In genomic region chr17:76558210-76559095, GRCh38 we compare ENCODE assay signal across 8 cellular contexts. TPM values are rescaled to one million over a fixed set of nuclear protein-coding genes. Genes with fewer than 3 reads are reported as not detected.
DNase-seq lines count a peak whose midpoint lies in the region; ATAC-seq, FAIRE-seq and TF ChIP-seq lines count a peak whose summit lies in the region.

No MANE protein-coding gene starts in this region.

- peak overlapping the region; percentile 94 to 99 (median 98) for H3K27ac Mint-ChIP-seq in immature natural killer cell
- peak overlapping the region; percentile 95 for H3K27ac Mint-ChIP-seq in stimulated activated memory B cell treated with anti-CD40 and anti-IgM and Interleukin-4, amounts not matched to agents 10 μg/mL and 1 μg/mL and 100 μg/mL, for 72 hours

- TF ChIP-seq CTCF in Loucy (conservative IDR thresholded peaks at IDR 0.05; ENCODE audit: low read length) (peak; percentile 83), adrenal gland (IDR thresholded peaks at IDR 0.05) (peak in 5 of 6 experiments; percentile 14 to 55 (median 40))

- DNase-seq in NCI-H2081 (lab: John Stamatoyannopoulos, UW) (peak; percentile 22 to 68), NCI-H2081 treated with DMSO at 0.1 percent for 48 hours (lab: John Stamatoyannopoulos, UW) (no peak), adrenal gland (peak in 1 of 7 donors; percentile 29), immature natural killer cell (no peak), urothelium cell line (ENCODE audit: low spot score) (no peak), NCI-H774 (lab: John Stamatoyannopoulos, UW) (no peak)

- peaks cover 7 to 15% (median 8%) of the 10 kb centered on the region in 3 donors for H3K27me3 Mint-ChIP-seq in immature natural killer cell (ENCODE audit: low read depth in 3 of 3)
- H3K27me3 Mint-ChIP-seq in stimulated activated memory B cell treated with anti-CD40 and anti-IgM and Interleukin-4, amounts not matched to agents 10 μg/mL and 1 μg/mL and 100 μg/mL, for 72 hours, result no peaks in the 10 kb centered on the region

- H3K4me2 ChIP-seq in Loucy (ENCODE audit: low read depth, low read length, poor library complexity, severe bottlenecking), result peak overlapping the region; percentile 92

- H4K20me1 ChIP-seq in Loucy (ENCODE audit: insufficient read depth, low read length, poor library complexity, severe bottlenecking), result peaks cover 49% of the 10 kb centered on the region

- no peaks in the 10 kb centered on the region for H3K9me2 ChIP-seq in Loucy (replicated peaks; ENCODE audit: low read depth, low read length)

- no peak for ATAC-seq in stimulated activated memory B cell treated with anti-CD40 and anti-IgM and Interleukin-4, amounts not matched to agents 10 μg/mL and 1 μg/mL and 100 μg/mL, for 72 hours

- peaks cover 8 to 11% (median 8%) of the 10 kb centered on the region in 3 donors for H3K36me3 Mint-ChIP-seq in immature natural killer cell
- H3K36me3 Mint-ChIP-seq in stimulated activated memory B cell treated with anti-CD40 and anti-IgM and Interleukin-4, amounts not matched to agents 10 μg/mL and 1 μg/mL and 100 μg/mL, for 72 hours, result peaks cover 30% of the 10 kb centered on the region

- H3K9me3 Mint-ChIP-seq in immature natural killer cell, result no peaks in the 10 kb centered on the region
- no peaks in the 10 kb centered on the region for H3K9me3 Mint-ChIP-seq in stimulated activated memory B cell treated with anti-CD40 and anti-IgM and Interleukin-4, amounts not matched to agents 10 μg/mL and 1 μg/mL and 100 μg/mL, for 72 hours

- H3K4me1 ChIP-seq in Loucy (ENCODE audit: insufficient read depth, low read length, poor library complexity, severe bottlenecking) (peaks cover 63% of the 10 kb centered on the region), adrenal gland (replicated peaks in 1 of 2) (peaks cover 42 to 53% of the 10 kb centered on the region in 2 donors)

- H2AFZ ChIP-seq in Loucy (ENCODE audit: low read length), result no peak overlapping the region

- H3K27ac ChIP-seq in adrenal gland, result peak overlapping the region in 4 of 5 donors; percentile 78 to 91 (median 85)

- no peak for TF ChIP-seq POLR2A in adrenal gland (IDR thresholded peaks at IDR 0.05)

- H3K4me3 ChIP-seq in Loucy (ENCODE audit: low read length, poor library complexity, severe bottlenecking) (peak overlapping the region; percentile 94), adrenal gland (peak overlapping the region; percentile 1 to 79 (median 42))

- peak overlapping the region; percentile 99 for H3K9ac ChIP-seq in Loucy (ENCODE audit: low read depth, low read length, poor library complexity, severe bottlenecking)

- H3K36me3 ChIP-seq in Loucy (ENCODE audit: insufficient read depth, low read length) (peaks cover 19% of the 10 kb centered on the region; the same call in 1 of the 2 replicates), adrenal gland (replicated peaks in 1 of 2) (peaks cover 0 to 2% of the 10 kb centered on the region in 2 donors)

- H3K27me3 ChIP-seq in Loucy (ENCODE audit: insufficient read depth, low read length, poor library complexity, severe bottlenecking) (peaks cover 6% of the 10 kb centered on the region), adrenal gland (no peaks in the 10 kb centered on the region)

- peaks cover 6% of the 10 kb centered on the region; the same call in 1 of the 2 replicates for H3F3A ChIP-seq in Loucy (ENCODE audit: low read depth)

- WGBS in adrenal gland, 4 donors, result 1 to 2% (median 1%) methylated on average over 14 of the region's 14 CpGs

- no peak for FAIRE-seq in urothelium cell line (lab: Jason Lieb, UNC)

- H3K79me2 ChIP-seq in Loucy (ENCODE audit: insufficient read depth, low read length), result peaks cover 63% of the 10 kb centered on the region

- intact Hi-C loops in adrenal gland (cut with DNase I), result loop anchor here in 1 of 2 donors (10.0 kb wide), 1 partner anchor 156 kb away; the partner anchor contains the start of gene MXRA7

- peak overlapping the region; percentile 89 to 99 (median 97) for H3K4me3 Mint-ChIP-seq in immature natural killer cell
- peak overlapping the region; percentile 93 for H3K4me3 Mint-ChIP-seq in stimulated activated memory B cell treated with anti-CD40 and anti-IgM and Interleukin-4, amounts not matched to agents 10 μg/mL and 1 μg/mL and 100 μg/mL, for 72 hours

- peaks cover 38 to 51% of the 10 kb centered on the region in 2 donors for H3K4me1 Mint-ChIP-seq in immature natural killer cell
- peaks cover 61% of the 10 kb centered on the region for H3K4me1 Mint-ChIP-seq in stimulated activated memory B cell treated with anti-CD40 and anti-IgM and Interleukin-4, amounts not matched to agents 10 μg/mL and 1 μg/mL and 100 μg/mL, for 72 hours

- no peaks in the 10 kb centered on the region for H3K9me3 ChIP-seq in Loucy (ENCODE audit: insufficient read depth, low read depth, low read length)
- H3K9me3 ChIP-seq in adrenal gland (replicated peaks in 1 of 3), result no peaks in the 10 kb centered on the region

RNA-seq across cellular contexts. Expression of gene PRCD, which starts 18.6 kb away (rescaled TPM):
- 1 to 10 TPM in 6 of 8 donors, not detected in 2; 1.5 to 5.7 (median 2.8) TPM for total RNA-seq in adrenal gland
- polyA plus RNA-seq in adrenal gland (10 to 100 TPM in 2 of 3 donors, 1 to 10 TPM in 1; 4.5 to 37.2 (median 14.3) TPM), immature natural killer cell (1 to 10 TPM; 2.8 to 5.3 (median 3.1) TPM)

RNA-seq across cellular contexts. Expression of gene CYGB, which starts 20.9 kb away (rescaled TPM):
- 10 to 100 TPM in 7 of 8 donors, 1 to 10 TPM in 1; 9.5 to 18.1 (median 14.3) TPM for total RNA-seq in adrenal gland
- polyA plus RNA-seq in adrenal gland, result 10 to 100 TPM in 2 of 3 donors, 1 to 10 TPM in 1; 7.8 to 38.3 (median 32.1) TPM
- polyA plus RNA-seq in immature natural killer cell, result under 1 TPM in 2 of 3 donors, not detected in 1; 0.09 to 0.41 TPM

RNA-seq across cellular contexts. Expression of gene ST6GALNAC2, which starts 27.2 kb away (rescaled TPM):
- 10 to 100 TPM in 2 of 8 donors, 1 to 10 TPM in 6; 4.5 to 37.8 (median 6.4) TPM for total RNA-seq in adrenal gland
- polyA plus RNA-seq in adrenal gland, result 1 to 10 TPM; 3.4 to 4.3 (median 3.8) TPM
- polyA plus RNA-seq in immature natural killer cell, result under 1 TPM in 1 of 3 donors, not detected in 2; 0.24 TPM

RNA-seq across cellular contexts. Expression of gene RHBDF2, which starts 57.2 kb away (rescaled TPM):
- 100 to 1,000 TPM in 1 of 8 donors, 10 to 100 TPM in 7; 12.3 to 156 (median 43.8) TPM for total RNA-seq in adrenal gland
- polyA plus RNA-seq in adrenal gland (10 to 100 TPM in 2 of 3 donors, 1 to 10 TPM in 1; 4.9 to 39.3 (median 19.1) TPM), immature natural killer cell (10 to 100 TPM; 19.3 to 90.5 (median 23.6) TPM)

Comparison
In these comparisons a context has a peak if more than half of its experiments do, and no peak if none do; other contexts are left out.
1. DNase-seq: peak in NCI-H2081 (2 of 2); none in NCI-H2081 treated with DMSO at 0.1 percent for 48 hours (single experiment), immature natural killer cell (0 of 3), urothelium cell line (single experiment) and NCI-H774 (single experiment).
2. RNA of gene CYGB, which starts 20.9 kb away (polyA plus RNA-seq): 7.8 to 38.3 TPM in adrenal gland; 0.09 to 0.41 TPM in immature natural killer cell; every median in the first group is over 4 times any median in the second.